In genomic region chr22:49097966-49098365, GRCh38 we compare ENCODE assay signal across 25 cellular contexts.
"Had no signal": no experiment of that assay in that cellular context is flagged by ENCODE, and none has a peak within 500 bp of the region (broad histone marks: within the 10 kb centered on the region; RNA-seq: fewer than 3 reads in every experiment).

No MANE protein-coding gene starts in this region.

- H3K36me3 Mint-ChIP-seq: naive thymus-derived CD4-positive, alpha-beta T cell; stimulated activated memory B cell treated with anti-CD40 and anti-IgM and Interleukin-4, amounts not matched to agents 10 μg/mL and 1 μg/mL and 100 μg/mL, for 72 hours; type B pancreatic cell had no signal

- H3K36me3 ChIP-seq: cardiac muscle cell, gastroesophageal sphincter, heart left ventricle, ovary, right lobe of liver, thoracic aorta, vagina had no signal

- H3K27me3 Mint-ChIP-seq: dendritic cell treated with granulocyte-macrophage colony-stimulating factor and Interleukin-4, amounts not matched to agents 40 ng/mL and 50 ng/mL, for 4 days had no signal

- H3K27ac Mint-ChIP-seq: activated CD8-positive, alpha-beta T cell treated with anti-CD3 and anti-CD28 coated beads, Interleukin-2, amount 10 ng/mL, durations not matched to agents 7 days and 5 days; activated naive CD8-positive, alpha-beta T cell treated with anti-CD3 and anti-CD28 coated beads, Interleukin-2, amount 50 U/mL, for 24 hours; activated T-helper 1 cell treated with anti-CD3 and anti-CD28 coated beads, Interleukin-12 subunit alpha, Interleukin-12 subunit beta, Interleukin-2, Interleukin-4 antibody, amounts not matched to agents 30 ng/mL and 10 ng/mL and 1 ng/mL, durations not matched to agents 14 hours and 24 hours and 36 hours; dendritic cell treated with granulocyte-macrophage colony-stimulating factor and Interleukin-4, amounts not matched to agents 40 ng/mL and 50 ng/mL, for 4 days; naive thymus-derived CD4-positive, alpha-beta T cell; stimulated activated memory B cell treated with anti-CD40 and anti-IgM and Interleukin-4, amounts not matched to agents 10 μg/mL and 1 μg/mL and 100 μg/mL, for 72 hours; type B pancreatic cell had no signal

- H3K4me1 ChIP-seq: body of pancreas, gastroesophageal sphincter, heart left ventricle, right lobe of liver, vagina had no signal

- H3K4me3 Mint-ChIP-seq: activated CD8-positive, alpha-beta T cell treated with anti-CD3 and anti-CD28 coated beads, Interleukin-2, amount 10 ng/mL, durations not matched to agents 7 days and 5 days; activated naive CD8-positive, alpha-beta T cell treated with anti-CD3 and anti-CD28 coated beads, Interleukin-2, amount 50 U/mL, for 24 hours; activated T-helper 1 cell treated with anti-CD3 and anti-CD28 coated beads, Interleukin-12 subunit alpha, Interleukin-12 subunit beta, Interleukin-2, Interleukin-4 antibody, amounts not matched to agents 30 ng/mL and 10 ng/mL and 1 ng/mL, durations not matched to agents 14 hours and 24 hours and 36 hours; dendritic cell treated with granulocyte-macrophage colony-stimulating factor and Interleukin-4, amounts not matched to agents 40 ng/mL and 50 ng/mL, for 4 days; naive thymus-derived CD4-positive, alpha-beta T cell; stimulated activated memory B cell treated with anti-CD40 and anti-IgM and Interleukin-4, amounts not matched to agents 10 μg/mL and 1 μg/mL and 100 μg/mL, for 72 hours; type B pancreatic cell had no signal

- H3K27ac ChIP-seq: body of pancreas, cardiac muscle cell, gastroesophageal sphincter, heart left ventricle, ovary, right lobe of liver, thoracic aorta, vagina had no signal

- H3K4me3 ChIP-seq: body of pancreas, cardiac muscle cell, gastroesophageal sphincter, heart left ventricle, lung, ovary, right lobe of liver, skin epidermis, thoracic aorta, vagina had no signal

- DNase-seq: activated CD4-positive, alpha-beta T cell treated with anti-CD3 and anti-CD28 coated beads for 1 hour; activated CD4-positive, alpha-beta T cell treated with anti-CD3 and anti-CD28 coated beads, Interleukin-2, amount 50 U/mL, for 1 hour; activated CD8-positive, alpha-beta T cell treated with anti-CD3 and anti-CD28 coated beads, Interleukin-2, amount 10 ng/mL, durations not matched to agents 7 days and 5 days; activated gamma-delta T cell; activated naive CD4-positive, alpha-beta T cell treated with anti-CD3 and anti-CD28 coated beads, Interleukin-2, amount 50 U/mL, for 16 hours; activated naive CD8-positive, alpha-beta T cell treated with anti-CD3 and anti-CD28 coated beads, Interleukin-2, amount 50 U/mL, for 24 hours; body of pancreas; effector CD8-positive, alpha-beta T cell; heart left ventricle; left colon; naive thymus-derived CD4-positive, alpha-beta T cell; ovary; T-helper 9 cell had no signal

- H3K27me3 ChIP-seq: body of pancreas, cardiac muscle cell, ovary, right lobe of liver, vagina had no signal

- ATAC-seq: activated CD8-positive, alpha-beta T cell treated with anti-CD3 and anti-CD28 coated beads, Interleukin-2, amount 10 ng/mL, durations not matched to agents 7 days and 5 days; activated naive CD8-positive, alpha-beta T cell treated with anti-CD3 and anti-CD28 coated beads, Interleukin-2, amount 50 U/mL, for 24 hours; body of pancreas; esophagus mucosa; gastroesophageal sphincter; left colon; naive thymus-derived CD4-positive, alpha-beta T cell; right lobe of liver; stimulated activated memory B cell treated with anti-CD40 and anti-IgM and Interleukin-4, amounts not matched to agents 10 μg/mL and 1 μg/mL and 100 μg/mL, for 72 hours had no signal

- H3K9me3 ChIP-seq: body of pancreas, gastroesophageal sphincter, heart left ventricle, ovary, right lobe of liver, thoracic aorta, vagina had no signal

- H3K9me3 Mint-ChIP-seq: activated naive CD8-positive, alpha-beta T cell treated with anti-CD3 and anti-CD28 coated beads, Interleukin-2, amount 50 U/mL, for 24 hours; activated T-helper 1 cell treated with anti-CD3 and anti-CD28 coated beads, Interleukin-12 subunit alpha, Interleukin-12 subunit beta, Interleukin-2, Interleukin-4 antibody, amounts not matched to agents 30 ng/mL and 10 ng/mL and 1 ng/mL, durations not matched to agents 14 hours and 24 hours and 36 hours; dendritic cell treated with granulocyte-macrophage colony-stimulating factor and Interleukin-4, amounts not matched to agents 40 ng/mL and 50 ng/mL, for 4 days; type B pancreatic cell had no signal

- H3K4me1 Mint-ChIP-seq: activated naive CD8-positive, alpha-beta T cell treated with anti-CD3 and anti-CD28 coated beads, Interleukin-2, amount 50 U/mL, for 24 hours; stimulated activated memory B cell treated with anti-CD40 and anti-IgM and Interleukin-4, amounts not matched to agents 10 μg/mL and 1 μg/mL and 100 μg/mL, for 72 hours had no signal
